18 cellular contexts compared by ENCODE assay signal in genomic region chr2:122754561-122754960, GRCh38.
DNase-seq lines count a peak whose midpoint lies in the region; TF ChIP-seq lines count a peak whose summit lies in the region.
"Had no signal": no experiment of that assay in that cellular context is flagged by ENCODE, and none has a peak within 500 bp of the region (broad histone marks: within the 10 kb centered on the region; RNA-seq: fewer than 3 reads in every experiment).

No MANE protein-coding gene starts in this region.

- DNase-seq in HL-60 (ENCODE audit: low read depth in 1 of 2, low spot score in 1 of 2): peak; percentile 71 to 77
- peak; percentile 70 for DNase-seq in OCI-M1 (lab: John Stamatoyannopoulos, UW)
- no peak for DNase-seq in endothelial cell (ENCODE audit: low spot score)
- DNase-seq in spleen: no peak
- no peak for DNase-seq in medulla oblongata (ENCODE audit: extremely low spot score)
- no peak for DNase-seq in DMS79 (lab: John Stamatoyannopoulos, UW)
- no peak for DNase-seq in GM10266 (ENCODE audit: extremely low spot score)
- DNase-seq: CD8-positive, alpha-beta memory T cell; GM23248; NCI-H1105; NCI-H1694; NCI-H2081 treated with DMSO at 0.1 percent for 48 hours; NCI-H446 treated with DMSO at 0.1 percent for 48 hours; NCI-H69; SHP77 had no signal

- H3K27ac Mint-ChIP-seq in endothelial cell (ENCODE audit: unreplicated experiment): peak overlapping the region; percentile 43
- H3K27ac Mint-ChIP-seq: CD8-positive, alpha-beta memory T cell; IgD-negative memory B cell had no signal

- TF ChIP-seq POLR2A in spleen (IDR thresholded peaks at IDR 0.05): no peak

- peaks cover 0 to 15% (median 0%) of the 10 kb centered on the region in 6 donors for H3K4me1 ChIP-seq in spleen

- H3K4me1 Mint-ChIP-seq in endothelial cell (ENCODE audit: unreplicated experiment): no peaks in the 10 kb centered on the region
- H3K4me1 Mint-ChIP-seq: CD8-positive, alpha-beta memory T cell; IgD-negative memory B cell had no signal

- no peaks in the 10 kb centered on the region for H3K36me3 Mint-ChIP-seq in endothelial cell (ENCODE audit: low read depth, unreplicated experiment)
- H3K36me3 Mint-ChIP-seq: CD8-positive, alpha-beta memory T cell; IgD-negative memory B cell had no signal

- no peaks in the 10 kb centered on the region for H3K27me3 Mint-ChIP-seq in endothelial cell (ENCODE audit: unreplicated experiment)
- H3K27me3 Mint-ChIP-seq: CD8-positive, alpha-beta memory T cell; IgD-negative memory B cell had no signal

- H3K27me3 ChIP-seq in HL-60 (ENCODE audit: insufficient read depth, poor library complexity, severe bottlenecking) (no peaks in the 10 kb centered on the region), spleen (replicated peaks in 1 of 7) (no peaks in the 10 kb centered on the region)
- H3K27me3 ChIP-seq: BLaER1 treated with 17β-estradiol and CSF1 and Interleukin-3, amounts not matched to agents 10 nM and 100 nM had no signal

- H3K36me3 ChIP-seq in spleen: no peaks in the 10 kb centered on the region
- H3K36me3 ChIP-seq: BLaER1 treated with 17β-estradiol and CSF1 and Interleukin-3, amounts not matched to agents 10 nM and 100 nM had no signal

- peak overlapping the region; percentile 71 for H3K27ac ChIP-seq in HL-60 (replicated peaks)
- H3K27ac ChIP-seq in spleen: peak overlapping the region in 6 of 8 donors; percentile 22 to 78 (median 70)
- H3K27ac ChIP-seq: BLaER1 treated with 17β-estradiol and CSF1 and Interleukin-3, amounts not matched to agents 10 nM and 100 nM; GM23248; SK-N-MC had no signal

- intact Hi-C loops in spleen (cut with DNase I; ENCODE audit: low total_unique reads): no loop called here

- H3K4me3 Mint-ChIP-seq in endothelial cell (ENCODE audit: unreplicated experiment): no peak overlapping the region
- H3K4me3 Mint-ChIP-seq: CD8-positive, alpha-beta memory T cell; IgD-negative memory B cell had no signal

- 30 to 51% (median 40%) methylated on average over 2 of the region's 2 CpGs for WGBS in spleen, 5 donors

- no peak overlapping the region for H3K4me3 ChIP-seq in HL-60 (replicated peaks; ENCODE audit: insufficient read depth, low read length)
- H3K4me3 ChIP-seq in spleen: no peak overlapping the region
- H3K4me3 ChIP-seq: BLaER1 treated with 17β-estradiol and CSF1 and Interleukin-3, amounts not matched to agents 10 nM and 100 nM; GM23248; SK-N-MC had no signal

- no peaks in the 10 kb centered on the region for H3K9me3 Mint-ChIP-seq in endothelial cell (ENCODE audit: unreplicated experiment)

- peaks cover 0 to 5% (median 0%) of the 10 kb centered on the region in 8 donors for H3K9me3 ChIP-seq in spleen
- H3K9me3 ChIP-seq: BLaER1 treated with 17β-estradiol and CSF1 and Interleukin-3, amounts not matched to agents 10 nM and 100 nM had no signal

- TF ChIP-seq CTCF in HL-60 (IDR thresholded peaks at IDR 0.05; ENCODE audit: insufficient read depth, low read length) (no peak), endothelial cell (IDR thresholded peaks at IDR 0.05; ENCODE audit: unreplicated experiment) (no peak), spleen (IDR thresholded peaks at IDR 0.05 in 8 of 11, conservative IDR thresholded peaks at IDR 0.05 in 3 of 11) (no peak), GM10266 (IDR thresholded peaks at IDR 0.05; ENCODE audit: control insufficient read depth, insufficient read depth, low read depth, missing control alignments) (no peak)

Comparison
In these comparisons a context has a peak if more than half of its experiments do, and no peak if none do; other contexts are left out.
1. DNase-seq: peak in HL-60 (2 of 2) and OCI-M1 (single experiment); none in endothelial cell (single experiment), spleen (single experiment), medulla oblongata (single experiment), DMS79 (single experiment) and GM10266 (single experiment).